10 cellular contexts compared by ENCODE assay signal in the genomic region with DNA sequence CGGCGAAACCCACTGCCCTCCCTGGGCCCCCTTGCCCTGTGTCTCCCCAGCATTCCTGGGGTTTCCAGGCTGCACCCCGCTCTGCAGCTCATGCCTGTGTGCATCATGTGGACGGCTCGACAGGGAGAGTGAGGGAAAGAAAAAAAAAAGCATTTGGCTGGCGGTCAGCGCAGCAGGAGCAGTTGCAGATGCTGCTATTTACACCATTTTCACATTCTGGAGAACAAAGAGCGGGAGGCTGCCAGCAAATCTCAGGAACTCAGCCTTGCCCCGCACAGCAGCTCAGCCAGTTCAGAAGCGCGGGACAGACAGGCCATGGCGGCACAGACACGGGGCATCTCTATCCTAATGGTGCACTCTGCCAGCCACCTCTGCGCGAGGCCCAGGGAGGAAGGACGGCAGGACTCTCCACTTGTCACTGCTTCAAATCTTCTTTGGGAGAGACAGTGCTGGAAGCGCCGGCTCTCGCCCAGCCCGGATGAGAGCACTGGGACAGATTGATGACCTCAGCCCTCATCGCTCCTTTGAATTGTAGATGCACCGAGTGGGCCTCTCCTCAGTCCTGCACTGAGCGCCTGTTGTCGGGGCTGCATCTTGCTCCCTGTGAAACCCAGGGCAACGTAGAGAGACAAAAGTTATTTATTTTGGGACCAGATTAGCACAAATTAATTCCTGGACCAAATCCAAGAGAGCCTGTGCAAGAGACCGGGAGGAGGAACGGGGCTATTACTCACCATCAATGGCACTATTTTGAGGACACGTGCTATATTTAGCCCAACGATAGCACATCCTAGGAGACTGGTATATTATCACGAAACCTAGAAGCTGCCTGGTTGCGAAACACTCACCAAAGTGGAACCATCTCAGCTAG.
DNase-seq lines count a peak whose midpoint lies in the region; ATAC-seq and TF ChIP-seq lines count a peak whose summit lies in the region.
"Had no signal": no experiment of that assay in that cellular context is flagged by ENCODE, and none has a peak within 500 bp of the region (broad histone marks: within the 10 kb centered on the region; RNA-seq: fewer than 3 reads in every experiment).

No MANE protein-coding gene starts in this region.

- H3K4me3 ChIP-seq in SJCRH30 (peak overlapping the region; percentile 53), heart left ventricle (peak overlapping the region in 10 of 12 donors; percentile 14 to 48 (median 38)), parathyroid adenoma (ENCODE audit: low read depth, low read length) (no peak overlapping the region)

- H3K9ac ChIP-seq in parathyroid adenoma = no peak overlapping the region

- TF ChIP-seq CTCF in heart left ventricle (IDR thresholded peaks at IDR 0.05) (no peak), parathyroid adenoma (IDR thresholded peaks at IDR 0.05) (no peak)

- H3K36me3 ChIP-seq in SJCRH30 (no peaks in the 10 kb centered on the region), heart left ventricle (no peaks in the 10 kb centered on the region), parathyroid adenoma (ENCODE audit: control insufficient read depth, insufficient read depth, low read length) (no peaks in the 10 kb centered on the region)
- H3K36me3 ChIP-seq: gastrocnemius medialis had no signal

- H3K79me2 ChIP-seq in parathyroid adenoma = no peaks in the 10 kb centered on the region

- intact Hi-C loops in heart left ventricle (cut with DNase I) = no loop called here

- peak overlapping the region; percentile 42 for H3K4me2 ChIP-seq in parathyroid adenoma (ENCODE audit: low read length)

- no peak overlapping the region for H2AFZ ChIP-seq in parathyroid adenoma

- ATAC-seq in heart left ventricle = peak; percentile 87 to 93 (median 90)
- no peak for ATAC-seq in HG02973 (IDR thresholded peaks at IDR 0.05; ENCODE audit: unreplicated experiment)
- no peak for ATAC-seq in activated CD4-positive, CD25-positive, alpha-beta regulatory T cell treated with anti-CD3 and anti-CD28 coated beads, Interleukin-2, amount 50 U/mL, for 24 hours
- ATAC-seq: gastrocnemius medialis had no signal

- DNase-seq in COLO829 (ENCODE audit: low spot score) (peak; percentile 15), SJCRH30 (peak; percentile 29 to 44), heart left ventricle (peak; percentile 34 to 74 (median 52)), T-helper 1 cell (no peak), NOMO-1 treated with dmso at 0.1 percent for 144 hours (lab: John Stamatoyannopoulos, UW; ENCODE audit: unreplicated experiment) (no peak)
- DNase-seq: gastrocnemius medialis, NCI-H226 had no signal

- H3K4me1 ChIP-seq in SJCRH30 = no peaks in the 10 kb centered on the region
- H3K4me1 ChIP-seq in heart left ventricle = peaks cover 0 to 22% (median 14%) of the 10 kb centered on the region in 12 donors
- no peaks in the 10 kb centered on the region for H3K4me1 ChIP-seq in parathyroid adenoma
- H3K4me1 ChIP-seq: gastrocnemius medialis had no signal

- H3K9me3 ChIP-seq in SJCRH30 (replicated peaks) = no peaks in the 10 kb centered on the region
- no peaks in the 10 kb centered on the region for H3K9me3 ChIP-seq in heart left ventricle
- no peaks in the 10 kb centered on the region for H3K9me3 ChIP-seq in parathyroid adenoma (ENCODE audit: control insufficient read depth, low read length)
- H3K9me3 ChIP-seq: gastrocnemius medialis had no signal

- no peak for TF ChIP-seq POLR2A in heart left ventricle (IDR thresholded peaks at IDR 0.05)

- H3K27ac ChIP-seq in SJCRH30 (peak overlapping the region; percentile 71), heart left ventricle (peak overlapping the region in 10 of 12 donors; percentile 7 to 68 (median 48)), parathyroid adenoma (no peak overlapping the region)
- H3K27ac ChIP-seq: gastrocnemius medialis had no signal

- WGBS in heart left ventricle, 4 donors = 8 to 19% (median 14%) methylated on average over 28 to 31 of the region's 31 CpGs

- H3K27me3 ChIP-seq in SJCRH30 (no peaks in the 10 kb centered on the region), heart left ventricle (no peaks in the 10 kb centered on the region), parathyroid adenoma (ENCODE audit: control insufficient read depth, insufficient read depth, low read length) (no peaks in the 10 kb centered on the region)
- H3K27me3 ChIP-seq: gastrocnemius medialis had no signal

Comparison
In these comparisons a context has a peak if more than half of its experiments do, and no peak if none do; other contexts are left out.
1. DNase-seq: peak in COLO829 (single experiment), SJCRH30 (2 of 2) and heart left ventricle (5 of 5); none in T-helper 1 cell (0 of 5) and NOMO-1 treated with dmso at 0.1 percent for 144 hours (single experiment).
2. ATAC-seq: peak in heart left ventricle (4 of 4); none in HG02973 (single experiment) and activated CD4-positive, CD25-positive, alpha-beta regulatory T cell treated with anti-CD3 and anti-CD28 coated beads, Interleukin-2, amount 50 U/mL, for 24 hours (0 of 2).